1 cellular context compared by ENCODE assay signal in the genomic region with DNA sequence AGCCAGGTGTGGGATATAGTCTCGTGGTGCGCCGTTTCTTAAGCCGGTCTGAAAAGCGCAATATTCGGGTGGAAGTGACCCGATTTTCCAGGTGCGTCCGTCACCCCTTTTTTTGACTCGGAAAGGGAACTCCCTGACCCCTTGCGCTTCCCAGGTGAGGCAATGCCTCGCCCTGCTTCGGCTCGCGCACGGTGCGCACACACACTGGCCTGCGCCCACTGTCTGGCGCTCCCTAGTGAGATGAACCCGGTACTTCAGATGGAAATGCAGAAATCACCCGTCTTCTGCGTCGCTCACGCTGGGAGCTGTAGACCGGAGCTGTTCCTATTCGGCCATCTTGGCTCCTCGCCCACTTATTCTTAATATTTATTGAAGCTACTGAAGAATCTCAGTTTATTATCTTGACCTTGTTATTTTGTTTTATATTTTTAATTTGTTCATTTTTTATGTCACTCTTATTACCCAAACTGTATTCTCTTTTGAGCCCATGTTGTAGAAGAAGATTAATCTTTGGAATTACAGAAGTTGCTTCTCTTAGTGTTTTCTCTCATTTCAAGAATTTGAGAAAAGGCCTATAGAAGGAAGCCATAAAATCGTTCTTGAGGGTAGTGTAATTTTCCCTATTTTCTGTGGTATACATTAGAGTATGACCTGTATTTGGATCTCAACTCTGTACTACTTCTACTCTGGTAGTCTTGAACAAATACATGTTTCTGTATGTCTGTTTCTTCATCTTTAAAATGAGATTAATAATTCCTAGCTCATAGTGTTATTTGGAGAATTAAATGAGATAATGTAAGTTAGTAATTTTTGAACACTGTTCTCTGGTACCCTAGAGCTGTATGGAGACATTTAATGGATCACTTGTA.
TF ChIP-seq lines count a peak whose summit lies in the region.
"Not testable (repeated sequence)": the region's sequence is repeated elsewhere in the genome, so short reads cannot be mapped to it uniquely, and the experiment has no call there.

No MANE protein-coding gene starts in this region.

TF ChIP-seq in HepG2, 621 proteins besides CTCF, POLR2A, EP300 and RAD21 (continued from another document and continues in another):
- peak; percentile 72; the same call in 1 of the 2 replicates for TF ChIP-seq ZNF12 (CRISPR knock-in tag; IDR thresholded peaks at IDR 0.05)
- TF ChIP-seq NKX3-1 (CRISPR knock-in tag; IDR thresholded peaks at IDR 0.05), result 0 out of 2 replicates have a peak, but pooled peaks have one; percentile 72
- TF ChIP-seq, protein P1, sequence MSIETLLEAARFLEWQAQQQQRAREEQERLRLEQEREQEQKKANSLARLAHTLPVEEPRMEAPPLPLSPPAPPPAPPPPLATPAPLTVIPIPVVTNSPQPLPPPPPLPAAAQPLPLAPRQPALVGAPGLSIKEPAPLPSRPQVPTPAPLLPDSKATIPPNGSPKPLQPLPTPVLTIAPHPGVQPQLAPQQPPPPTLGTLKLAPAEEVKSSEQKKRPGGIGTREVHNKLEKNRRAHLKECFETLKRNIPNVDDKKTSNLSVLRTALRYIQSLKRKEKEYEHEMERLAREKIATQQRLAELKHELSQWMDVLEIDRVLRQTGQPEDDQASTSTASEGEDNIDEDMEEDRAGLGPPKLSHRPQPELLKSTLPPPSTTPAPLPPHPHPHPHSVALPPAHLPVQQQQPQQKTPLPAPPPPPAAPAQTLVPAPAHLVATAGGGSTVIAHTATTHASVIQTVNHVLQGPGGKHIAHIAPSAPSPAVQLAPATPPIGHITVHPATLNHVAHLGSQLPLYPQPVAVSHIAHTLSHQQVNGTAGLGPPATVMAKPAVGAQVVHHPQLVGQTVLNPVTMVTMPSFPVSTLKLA (IDR thresholded peaks at IDR 0.05), result 0 out of 2 replicates have a peak, but pooled peaks have one; percentile 13
- TF ChIP-seq ZNF264 (CRISPR knock-in tag; IDR thresholded peaks at IDR 0.05), result peak; percentile 72
- peak; percentile 49 for TF ChIP-seq SAP130 (CRISPR knock-in tag; IDR thresholded peaks at IDR 0.05; ENCODE audit: low read depth)
- TF ChIP-seq ZNF773 (CRISPR knock-in tag; IDR thresholded peaks at IDR 0.05; ENCODE audit: borderline replicate concordance), result peak; percentile 65; the same call in 1 of the 2 replicates
- TF ChIP-seq, protein P2, sequence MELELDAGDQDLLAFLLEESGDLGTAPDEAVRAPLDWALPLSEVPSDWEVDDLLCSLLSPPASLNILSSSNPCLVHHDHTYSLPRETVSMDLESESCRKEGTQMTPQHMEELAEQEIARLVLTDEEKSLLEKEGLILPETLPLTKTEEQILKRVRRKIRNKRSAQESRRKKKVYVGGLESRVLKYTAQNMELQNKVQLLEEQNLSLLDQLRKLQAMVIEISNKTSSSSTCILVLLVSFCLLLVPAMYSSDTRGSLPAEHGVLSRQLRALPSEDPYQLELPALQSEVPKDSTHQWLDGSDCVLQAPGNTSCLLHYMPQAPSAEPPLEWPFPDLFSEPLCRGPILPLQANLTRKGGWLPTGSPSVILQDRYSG (CRISPR knock-in tag; IDR thresholded peaks at IDR 0.05), result peak; percentile 73; the same call in 1 of the 2 replicates
- TF ChIP-seq, protein P3, sequence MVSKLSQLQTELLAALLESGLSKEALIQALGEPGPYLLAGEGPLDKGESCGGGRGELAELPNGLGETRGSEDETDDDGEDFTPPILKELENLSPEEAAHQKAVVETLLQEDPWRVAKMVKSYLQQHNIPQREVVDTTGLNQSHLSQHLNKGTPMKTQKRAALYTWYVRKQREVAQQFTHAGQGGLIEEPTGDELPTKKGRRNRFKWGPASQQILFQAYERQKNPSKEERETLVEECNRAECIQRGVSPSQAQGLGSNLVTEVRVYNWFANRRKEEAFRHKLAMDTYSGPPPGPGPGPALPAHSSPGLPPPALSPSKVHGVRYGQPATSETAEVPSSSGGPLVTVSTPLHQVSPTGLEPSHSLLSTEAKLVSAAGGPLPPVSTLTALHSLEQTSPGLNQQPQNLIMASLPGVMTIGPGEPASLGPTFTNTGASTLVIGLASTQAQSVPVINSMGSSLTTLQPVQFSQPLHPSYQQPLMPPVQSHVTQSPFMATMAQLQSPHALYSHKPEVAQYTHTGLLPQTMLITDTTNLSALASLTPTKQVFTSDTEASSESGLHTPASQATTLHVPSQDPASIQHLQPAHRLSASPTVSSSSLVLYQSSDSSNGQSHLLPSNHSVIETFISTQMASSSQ (IDR thresholded peaks at IDR 0.05; ENCODE audit: low read depth), result not testable (repeated sequence)
- TF ChIP-seq, protein P3 (CRISPR knock-in tag; IDR thresholded peaks at IDR 0.05; ENCODE audit: borderline replicate concordance), result peak; percentile 23; the same call in 1 of the 2 replicates
- TF ChIP-seq PHF21A (CRISPR knock-in tag; IDR thresholded peaks at IDR 0.05), result 0 out of 2 replicates have a peak, but pooled peaks have one; percentile 46
- TF ChIP-seq FOXC1 (CRISPR knock-in tag; IDR thresholded peaks at IDR 0.05; ENCODE audit: borderline replicate concordance), result peak; percentile 70; the same call in 1 of the 2 replicates
- peak; percentile 65; the same call in 1 of the 2 replicates for TF ChIP-seq HDAC6 (IDR thresholded peaks at IDR 0.05; ENCODE audit: low read depth, low read length)
- peak; percentile 86 for TF ChIP-seq MYC (CRISPR knock-in tag; IDR thresholded peaks at IDR 0.05; ENCODE audit: borderline replicate concordance)
- TF ChIP-seq, protein P4, sequence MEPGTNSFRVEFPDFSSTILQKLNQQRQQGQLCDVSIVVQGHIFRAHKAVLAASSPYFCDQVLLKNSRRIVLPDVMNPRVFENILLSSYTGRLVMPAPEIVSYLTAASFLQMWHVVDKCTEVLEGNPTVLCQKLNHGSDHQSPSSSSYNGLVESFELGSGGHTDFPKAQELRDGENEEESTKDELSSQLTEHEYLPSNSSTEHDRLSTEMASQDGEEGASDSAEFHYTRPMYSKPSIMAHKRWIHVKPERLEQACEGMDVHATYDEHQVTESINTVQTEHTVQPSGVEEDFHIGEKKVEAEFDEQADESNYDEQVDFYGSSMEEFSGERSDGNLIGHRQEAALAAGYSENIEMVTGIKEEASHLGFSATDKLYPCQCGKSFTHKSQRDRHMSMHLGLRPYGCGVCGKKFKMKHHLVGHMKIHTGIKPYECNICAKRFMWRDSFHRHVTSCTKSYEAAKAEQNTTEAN (CRISPR knock-in tag; conservative IDR thresholded peaks at IDR 0.05), result peak; percentile 70; the same call in 1 of the 2 replicates
- peak; percentile 69; the same call in 1 of the 2 replicates for TF ChIP-seq KMT2B (CRISPR knock-in tag; IDR thresholded peaks at IDR 0.05)
- TF ChIP-seq, protein P5, sequence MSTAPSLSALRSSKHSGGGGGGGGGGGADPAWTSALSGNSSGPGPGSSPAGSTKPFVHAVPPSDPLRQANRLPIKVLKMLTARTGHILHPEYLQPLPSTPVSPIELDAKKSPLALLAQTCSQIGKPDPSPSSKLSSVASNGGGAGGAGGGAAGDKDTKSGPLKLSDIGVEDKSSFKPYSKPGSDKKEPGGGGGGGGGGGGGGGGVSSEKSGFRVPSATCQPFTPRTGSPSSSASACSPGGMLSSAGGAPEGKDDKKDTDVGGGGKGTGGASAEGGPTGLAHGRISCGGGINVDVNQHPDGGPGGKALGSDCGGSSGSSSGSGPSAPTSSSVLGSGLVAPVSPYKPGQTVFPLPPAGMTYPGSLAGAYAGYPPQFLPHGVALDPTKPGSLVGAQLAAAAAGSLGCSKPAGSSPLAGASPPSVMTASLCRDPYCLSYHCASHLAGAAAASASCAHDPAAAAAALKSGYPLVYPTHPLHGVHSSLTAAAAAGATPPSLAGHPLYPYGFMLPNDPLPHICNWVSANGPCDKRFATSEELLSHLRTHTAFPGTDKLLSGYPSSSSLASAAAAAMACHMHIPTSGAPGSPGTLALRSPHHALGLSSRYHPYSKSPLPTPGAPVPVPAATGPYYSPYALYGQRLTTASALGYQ (CRISPR knock-in tag; IDR thresholded peaks at IDR 0.05), result peak; percentile 38; the same call in 1 of the 2 replicates
- TF ChIP-seq ASH2L (IDR thresholded peaks at IDR 0.05; ENCODE audit: insufficient read length, low read depth, low read length), result peak; percentile 67
- peak; percentile 80 for TF ChIP-seq KDM2A (CRISPR knock-in tag; IDR thresholded peaks at IDR 0.05; ENCODE audit: borderline replicate concordance, low read depth)
- 0 out of 2 replicates have a peak, but pooled peaks have one; percentile 27 for TF ChIP-seq ZNF124 (CRISPR knock-in tag; IDR thresholded peaks at IDR 0.05)
- TF ChIP-seq, protein P6, sequence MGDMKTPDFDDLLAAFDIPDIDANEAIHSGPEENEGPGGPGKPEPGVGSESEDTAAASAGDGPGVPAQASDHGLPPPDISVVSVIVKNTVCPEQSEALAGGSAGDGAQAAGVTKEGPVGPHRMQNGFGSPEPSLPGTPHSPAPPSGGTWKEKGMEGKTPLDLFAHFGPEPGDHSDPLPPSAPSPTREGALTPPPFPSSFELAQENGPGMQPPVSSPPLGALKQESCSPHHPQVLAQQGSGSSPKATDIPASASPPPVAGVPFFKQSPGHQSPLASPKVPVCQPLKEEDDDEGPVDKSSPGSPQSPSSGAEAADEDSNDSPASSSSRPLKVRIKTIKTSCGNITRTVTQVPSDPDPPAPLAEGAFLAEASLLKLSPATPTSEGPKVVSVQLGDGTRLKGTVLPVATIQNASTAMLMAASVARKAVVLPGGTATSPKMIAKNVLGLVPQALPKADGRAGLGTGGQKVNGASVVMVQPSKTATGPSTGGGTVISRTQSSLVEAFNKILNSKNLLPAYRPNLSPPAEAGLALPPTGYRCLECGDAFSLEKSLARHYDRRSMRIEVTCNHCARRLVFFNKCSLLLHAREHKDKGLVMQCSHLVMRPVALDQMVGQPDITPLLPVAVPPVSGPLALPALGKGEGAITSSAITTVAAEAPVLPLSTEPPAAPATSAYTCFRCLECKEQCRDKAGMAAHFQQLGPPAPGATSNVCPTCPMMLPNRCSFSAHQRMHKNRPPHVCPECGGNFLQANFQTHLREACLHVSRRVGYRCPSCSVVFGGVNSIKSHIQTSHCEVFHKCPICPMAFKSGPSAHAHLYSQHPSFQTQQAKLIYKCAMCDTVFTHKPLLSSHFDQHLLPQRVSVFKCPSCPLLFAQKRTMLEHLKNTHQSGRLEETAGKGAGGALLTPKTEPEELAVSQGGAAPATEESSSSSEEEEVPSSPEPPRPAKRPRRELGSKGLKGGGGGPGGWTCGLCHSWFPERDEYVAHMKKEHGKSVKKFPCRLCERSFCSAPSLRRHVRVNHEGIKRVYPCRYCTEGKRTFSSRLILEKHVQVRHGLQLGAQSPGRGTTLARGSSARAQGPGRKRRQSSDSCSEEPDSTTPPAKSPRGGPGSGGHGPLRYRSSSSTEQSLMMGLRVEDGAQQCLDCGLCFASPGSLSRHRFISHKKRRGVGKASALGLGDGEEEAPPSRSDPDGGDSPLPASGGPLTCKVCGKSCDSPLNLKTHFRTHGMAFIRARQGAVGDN (CRISPR knock-in tag; IDR thresholded peaks at IDR 0.05), result peak; percentile 74
- TF ChIP-seq DMAP1 (CRISPR knock-in tag; IDR thresholded peaks at IDR 0.05), result peak; percentile 84
- TF ChIP-seq NFYB (CRISPR knock-in tag; IDR thresholded peaks at IDR 0.05), result 0 out of 2 replicates have a peak, but pooled peaks have one; percentile 20
- TF ChIP-seq NR2F6 (IDR thresholded peaks at IDR 0.05), result peak; percentile 29; the same call in 1 of the 2 replicates
- TF ChIP-seq NR2F6 (CRISPR knock-in tag; IDR thresholded peaks at IDR 0.05), result peak; percentile 46; the same call in 1 of the 2 replicates
- peak; percentile 37; the same call in 1 of the 2 replicates for TF ChIP-seq ETV5 (CRISPR knock-in tag; IDR thresholded peaks at IDR 0.05; ENCODE audit: borderline replicate concordance)
